In genomic region chr2:88554189-88554588, GRCh38 we compare ENCODE assay signal across 19 cellular contexts.
DNase-seq lines count a peak whose midpoint lies in the region; ATAC-seq, FAIRE-seq and TF ChIP-seq lines count a peak whose summit lies in the region.
"Had no signal": no experiment of that assay in that cellular context is flagged by ENCODE, and none has a peak within 500 bp of the region (broad histone marks: within the 10 kb centered on the region; RNA-seq: fewer than 3 reads in every experiment).

No MANE protein-coding gene starts in this region.

- POLR2A ChIA-PET in naive thymus-derived CD8-positive, alpha-beta T cell (lab: Charles Lee) = no interaction called here

- H3K36me3 ChIP-seq in body of pancreas (replicated peaks in 1 of 2; ENCODE audit: insufficient read depth in 1 of 2, low read depth in 2 of 2) = peaks cover 0 to 17% of the 10 kb centered on the region in 2 donors
- H3K36me3 ChIP-seq: colonic mucosa, thoracic aorta had no signal

- no peak overlapping the region for H3K27ac Mint-ChIP-seq in nephron progenitor cell
- no peak overlapping the region for H3K27ac Mint-ChIP-seq in naive thymus-derived CD8-positive, alpha-beta T cell
- H3K27ac Mint-ChIP-seq: activated naive CD4-positive, alpha-beta T cell treated with anti-CD3 and anti-CD28 coated beads, Interleukin-2, amount 10 ng/mL, durations not matched to agents 7 days and 5 days; natural killer cell treated with Interleukin-12 subunit alpha and Interleukin-12 subunit beta and Interleukin-15 and Interleukin-18, amount 100 ng/mL, for 72 hours had no signal

- FAIRE-seq in HTR-8/SVneo (lab: Jason Lieb, UNC) = peak; percentile 64
- FAIRE-seq: GM12892, islet of Langerhans had no signal

- 78 to 86% methylated on average over 5 of the region's 5 CpGs for WGBS in body of pancreas, 2 donors

- DNase-seq in Daoy (ENCODE audit: low read depth) = peak; percentile 9
- DNase-seq in HTR-8/SVneo (ENCODE audit: insufficient read length, low spot score) = no peak
- no peak for DNase-seq in body of pancreas
- no peak for DNase-seq in nephron progenitor cell
- no peak for DNase-seq in nucleus accumbens (lab: John Stamatoyannopoulos, UW)
- no peak for DNase-seq in NCI-H2196 (lab: John Stamatoyannopoulos, UW; ENCODE audit: unreplicated experiment)
- DNase-seq in mesenteric fat pad (ENCODE audit: low spot score) = no peak
- DNase-seq in naive thymus-derived CD8-positive, alpha-beta T cell = no peak
- DNase-seq: activated naive CD4-positive, alpha-beta T cell treated with anti-CD3 and anti-CD28 coated beads, Interleukin-2, amount 10 ng/mL, durations not matched to agents 7 days and 5 days; colonic mucosa; COR-L47; NCI-H2029 treated with DMSO at 0.1 percent for 48 hours; Peyer's patch; spleen had no signal

- no peak overlapping the region for H3K27ac ChIP-seq in body of pancreas
- H3K27ac ChIP-seq: colonic mucosa, Peyer's patch, spleen, thoracic aorta had no signal

- H3K9me3 Mint-ChIP-seq in nephron progenitor cell = no peaks in the 10 kb centered on the region
- no peaks in the 10 kb centered on the region for H3K9me3 Mint-ChIP-seq in naive thymus-derived CD8-positive, alpha-beta T cell
- H3K9me3 Mint-ChIP-seq: activated naive CD4-positive, alpha-beta T cell treated with anti-CD3 and anti-CD28 coated beads, Interleukin-2, amount 10 ng/mL, durations not matched to agents 7 days and 5 days; IgD-negative memory B cell; natural killer cell treated with Interleukin-12 subunit alpha and Interleukin-12 subunit beta and Interleukin-15 and Interleukin-18, amount 100 ng/mL, for 72 hours had no signal

- intact Hi-C loops in body of pancreas (cut with DNase I) = no loop called here

- TF ChIP-seq CTCF in body of pancreas (IDR thresholded peaks at IDR 0.05) = peak in 4 of 7 experiments; percentile 27 to 42 (median 38)
- peak; percentile 54 for TF ChIP-seq CTCF in nephron progenitor cell (IDR thresholded peaks at IDR 0.05)

- no peaks in the 10 kb centered on the region for H3K27me3 ChIP-seq in body of pancreas
- H3K27me3 ChIP-seq: Peyer's patch had no signal

- peaks cover 9% of the 10 kb centered on the region for H3K4me1 Mint-ChIP-seq in nephron progenitor cell
- peaks cover 0 to 9% (median 3%) of the 10 kb centered on the region in 4 donors for H3K4me1 Mint-ChIP-seq in naive thymus-derived CD8-positive, alpha-beta T cell
- H3K4me1 Mint-ChIP-seq: activated naive CD4-positive, alpha-beta T cell treated with anti-CD3 and anti-CD28 coated beads, Interleukin-2, amount 10 ng/mL, durations not matched to agents 7 days and 5 days had no signal

- no peak overlapping the region for H3K4me3 ChIP-seq in body of pancreas
- H3K4me3 ChIP-seq: colonic mucosa, Peyer's patch, spleen, thoracic aorta had no signal

- no peak overlapping the region for H3K4me3 Mint-ChIP-seq in nephron progenitor cell
- no peak overlapping the region for H3K4me3 Mint-ChIP-seq in naive thymus-derived CD8-positive, alpha-beta T cell
- H3K4me3 Mint-ChIP-seq: activated naive CD4-positive, alpha-beta T cell treated with anti-CD3 and anti-CD28 coated beads, Interleukin-2, amount 10 ng/mL, durations not matched to agents 7 days and 5 days; IgD-negative memory B cell; natural killer cell treated with Interleukin-12 subunit alpha and Interleukin-12 subunit beta and Interleukin-15 and Interleukin-18, amount 100 ng/mL, for 72 hours had no signal

- no peaks in the 10 kb centered on the region for H3K36me3 Mint-ChIP-seq in nephron progenitor cell (ENCODE audit: low read depth)
- peaks cover 0 to 32% (median 9%) of the 10 kb centered on the region in 3 donors for H3K36me3 Mint-ChIP-seq in naive thymus-derived CD8-positive, alpha-beta T cell

- H3K27me3 Mint-ChIP-seq in nephron progenitor cell (ENCODE audit: low read depth, poor library complexity) = peaks cover 18% of the 10 kb centered on the region
- peaks cover 6 to 15% (median 11%) of the 10 kb centered on the region in 5 donors for H3K27me3 Mint-ChIP-seq in naive thymus-derived CD8-positive, alpha-beta T cell

- H3K9me3 ChIP-seq in body of pancreas = no peaks in the 10 kb centered on the region
- H3K9me3 ChIP-seq: colonic mucosa, Peyer's patch, spleen, thoracic aorta had no signal

- no peak for TF ChIP-seq POLR2A in body of pancreas (IDR thresholded peaks at IDR 0.05)

- H3K4me1 ChIP-seq in body of pancreas = no peaks in the 10 kb centered on the region
- H3K4me1 ChIP-seq: colonic mucosa, Peyer's patch, spleen had no signal

- ATAC-seq in body of pancreas = no peak
- no peak for ATAC-seq in naive thymus-derived CD8-positive, alpha-beta T cell
- ATAC-seq: natural killer cell treated with Interleukin-12 subunit alpha and Interleukin-12 subunit beta and Interleukin-15 and Interleukin-18, amount 100 ng/mL, for 72 hours had no signal
